In the genomic region with DNA sequence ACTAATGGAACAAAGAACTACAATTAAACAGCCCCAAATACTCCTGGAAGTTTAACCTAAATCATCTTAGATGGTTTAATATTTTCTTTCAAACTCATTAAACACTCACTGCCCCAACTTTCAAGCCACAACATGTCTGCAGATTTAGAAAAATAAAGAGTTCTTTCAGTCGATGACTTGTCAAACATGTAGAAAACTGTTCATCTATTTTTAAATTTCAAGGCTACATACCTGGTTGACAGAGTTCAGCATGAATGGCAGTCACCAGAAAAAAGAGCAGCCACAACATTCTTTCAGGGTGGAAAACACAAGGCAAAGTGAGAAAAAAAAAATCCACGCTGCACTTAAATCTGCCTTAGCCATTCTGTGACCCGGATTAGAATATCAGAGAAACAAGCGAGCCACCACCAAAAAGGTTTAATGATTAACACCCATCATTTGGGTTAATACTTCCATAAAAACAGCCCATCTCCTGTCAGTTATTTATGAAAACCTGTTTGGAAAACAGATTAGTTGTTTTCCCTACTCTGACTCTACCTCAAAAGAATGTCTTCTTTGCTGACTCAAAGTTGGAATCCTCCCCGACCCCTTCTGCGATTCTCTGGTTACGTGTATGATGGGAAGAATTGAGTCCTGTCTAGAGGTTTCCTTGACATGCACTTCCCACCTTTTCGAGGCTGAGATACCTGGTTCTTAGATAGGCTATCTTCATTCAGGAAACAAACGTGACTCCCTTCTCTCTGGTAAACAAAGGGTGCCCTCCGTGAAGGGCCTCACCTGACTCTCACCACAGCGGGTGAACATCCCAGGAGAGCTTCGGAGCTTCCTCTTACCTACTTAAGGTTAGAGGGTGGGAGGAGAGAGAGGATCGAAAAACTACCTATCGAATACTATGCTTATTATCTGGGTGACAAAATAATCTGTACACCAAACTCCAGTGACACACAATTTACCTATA, we compare ENCODE assay signal across 25 cellular contexts. TPM values are rescaled to one million over a fixed set of nuclear protein-coding genes. Genes with fewer than 3 reads are reported as not detected.
DNase-seq lines count a peak whose midpoint lies in the region; ATAC-seq, FAIRE-seq and TF ChIP-seq lines count a peak whose summit lies in the region.
"Had no signal": no experiment of that assay in that cellular context is flagged by ENCODE, and none has a peak within 500 bp of the region (broad histone marks: within the 10 kb centered on the region; RNA-seq: fewer than 3 reads in every experiment).

A gene with protein sequence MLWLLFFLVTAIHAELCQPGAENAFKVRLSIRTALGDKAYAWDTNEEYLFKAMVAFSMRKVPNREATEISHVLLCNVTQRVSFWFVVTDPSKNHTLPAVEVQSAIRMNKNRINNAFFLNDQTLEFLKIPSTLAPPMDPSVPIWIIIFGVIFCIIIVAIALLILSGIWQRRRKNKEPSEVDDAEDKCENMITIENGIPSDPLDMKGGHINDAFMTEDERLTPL (minus strand): TSS at position 319 of the 958 bp plus-strand sequence. CDS start 30 bp downstream, at position 289.

- H3K4me1 ChIP-seq in HUES48 (ENCODE audit: control insufficient read depth, insufficient read depth, low read length) (peaks cover 12% of the 10 kb centered on the region), keratinocyte (ENCODE audit: control insufficient read depth, extremely low read depth, insufficient read depth, low read length) (peaks cover 33% of the 10 kb centered on the region), smooth muscle cell (ENCODE audit: low read depth) (no peaks in the 10 kb centered on the region)
- H3K4me1 ChIP-seq: colonic mucosa had no signal

- no peaks in the 10 kb centered on the region for H3F3A ChIP-seq in smooth muscle cell (ENCODE audit: low read depth)

- ATAC-seq in HG02610 (IDR thresholded peaks at IDR 0.05; ENCODE audit: unreplicated experiment) (no peak), HG02938 (IDR thresholded peaks at IDR 0.05; ENCODE audit: unreplicated experiment) (no peak)
- ATAC-seq: activated T-cell treated with anti-CD3 and anti-CD28 coated beads, Interleukin-2, amount 50 U/mL, for 72 hours; CD8-positive, alpha-beta T cell; effector memory CD8-positive, alpha-beta T cell had no signal

- DNase-seq in keratinocyte (ENCODE audit: low read depth, low spot score) = no peak
- DNase-seq in smooth muscle cell (lab: John Stamatoyannopoulos, UW; ENCODE audit: unreplicated experiment) = no peak
- DNase-seq in activated T-cell treated with anti-CD3 and anti-CD28 coated beads, Interleukin-2, amount 50 U/mL, for 24 hours = no peak
- DNase-seq: activated CD4-positive, alpha-beta T cell treated with anti-CD3 and anti-CD28 coated beads for 4 hours; activated naive CD4-positive, alpha-beta T cell treated with anti-CD3 and anti-CD28 coated beads, Interleukin-2, amount 10 ng/mL, durations not matched to agents 7 days and 5 days; activated T-cell treated with anti-CD3 and anti-CD28 coated beads, Interleukin-2, amount 50 U/mL, for 72 hours; CD8-positive, alpha-beta T cell; colonic mucosa; DND-41; effector memory CD8-positive, alpha-beta T cell; MG63; NCI-H1417; NCI-H524; stimulated activated naive CD4-positive, alpha-beta T cell; T-helper 2 cell had no signal

- H3K9me1 ChIP-seq in keratinocyte (ENCODE audit: control insufficient read depth, extremely low read depth, insufficient read depth, low read length) = no peaks in the 10 kb centered on the region

- no peaks in the 10 kb centered on the region for H3K4me1 Mint-ChIP-seq in activated T-cell treated with anti-CD3 and anti-CD28 coated beads, Interleukin-2, amount 50 U/mL, for 24 hours (ENCODE audit: low read depth)
- H3K4me1 Mint-ChIP-seq: activated naive CD4-positive, alpha-beta T cell treated with anti-CD3 and anti-CD28 coated beads, Interleukin-2, amount 10 ng/mL, durations not matched to agents 7 days and 5 days had no signal

- no peaks in the 10 kb centered on the region for H3K9me3 Mint-ChIP-seq in activated T-cell treated with anti-CD3 and anti-CD28 coated beads, Interleukin-2, amount 50 U/mL, for 24 hours
- H3K9me3 Mint-ChIP-seq: activated naive CD4-positive, alpha-beta T cell treated with anti-CD3 and anti-CD28 coated beads, Interleukin-2, amount 10 ng/mL, durations not matched to agents 7 days and 5 days; activated T-cell treated with anti-CD3 and anti-CD28 coated beads, Interleukin-2, amount 50 U/mL, for 72 hours; CD8-positive, alpha-beta T cell; effector memory CD8-positive, alpha-beta T cell had no signal

- no peaks in the 10 kb centered on the region for H3K36me3 Mint-ChIP-seq in activated T-cell treated with anti-CD3 and anti-CD28 coated beads, Interleukin-2, amount 50 U/mL, for 24 hours (ENCODE audit: low read depth)
- H3K36me3 Mint-ChIP-seq: activated naive CD4-positive, alpha-beta T cell treated with anti-CD3 and anti-CD28 coated beads, Interleukin-2, amount 10 ng/mL, durations not matched to agents 7 days and 5 days; CD8-positive, alpha-beta T cell had no signal

- peaks cover 83% of the 10 kb centered on the region for H3K27me3 Mint-ChIP-seq in activated T-cell treated with anti-CD3 and anti-CD28 coated beads, Interleukin-2, amount 50 U/mL, for 24 hours

- no peak for TF ChIP-seq CTCF in keratinocyte (optimal IDR thresholded peaks at IDR 0.05 in 1 of 3, IDR thresholded peaks at IDR 0.05 in 1 of 3, conservative IDR thresholded peaks at IDR 0.05 in 1 of 3; ENCODE audit: extremely low read depth in 1 of 3, insufficient read depth in 2 of 3, low read length in 3 of 3)
- TF ChIP-seq CTCF in smooth muscle cell (IDR thresholded peaks at IDR 0.05; ENCODE audit: borderline replicate concordance, insufficient read depth, poor library complexity, severe bottlenecking) = no peak

- no peak within 1 kb of the TSS for H3K4me3 Mint-ChIP-seq in activated T-cell treated with anti-CD3 and anti-CD28 coated beads, Interleukin-2, amount 50 U/mL, for 24 hours
- H3K4me3 Mint-ChIP-seq: activated naive CD4-positive, alpha-beta T cell treated with anti-CD3 and anti-CD28 coated beads, Interleukin-2, amount 10 ng/mL, durations not matched to agents 7 days and 5 days; activated T-cell treated with anti-CD3 and anti-CD28 coated beads, Interleukin-2, amount 50 U/mL, for 72 hours; CD8-positive, alpha-beta T cell; effector memory CD8-positive, alpha-beta T cell; IgD-negative memory B cell had no signal

- H2AFZ ChIP-seq in keratinocyte (ENCODE audit: control insufficient read depth, low read length) = peak within 1 kb of the TSS; percentile 41
- no peak within 1 kb of the TSS for H2AFZ ChIP-seq in smooth muscle cell (ENCODE audit: low read depth)

- peak within 1 kb of the TSS; percentile 19 for H3K27ac ChIP-seq in HUES48 (ENCODE audit: low read depth, low read length)
- H3K27ac ChIP-seq in keratinocyte (ENCODE audit: control insufficient read depth, insufficient read depth, low read length) = peak within 1 kb of the TSS; percentile 57
- peak within 1 kb of the TSS; percentile 66 for H3K27ac ChIP-seq in smooth muscle cell (ENCODE audit: low read depth)
- H3K27ac ChIP-seq: colonic mucosa, HL-60, SK-N-MC, thoracic aorta had no signal

- H3K36me3 ChIP-seq in HUES48 (ENCODE audit: control insufficient read depth, insufficient read depth, low read length) (no peaks in the 10 kb centered on the region), keratinocyte (ENCODE audit: control insufficient read depth in 2 of 2, extremely low read depth in 1 of 2, insufficient read depth in 2 of 2, low read length in 2 of 2) (no peaks in the 10 kb centered on the region), smooth muscle cell (ENCODE audit: low read depth) (no peaks in the 10 kb centered on the region)
- H3K36me3 ChIP-seq: colonic mucosa, MG63, thoracic aorta had no signal

- no peak within 1 kb of the TSS for H3K27ac Mint-ChIP-seq in activated T-cell treated with anti-CD3 and anti-CD28 coated beads, Interleukin-2, amount 50 U/mL, for 24 hours
- H3K27ac Mint-ChIP-seq: activated naive CD4-positive, alpha-beta T cell treated with anti-CD3 and anti-CD28 coated beads, Interleukin-2, amount 10 ng/mL, durations not matched to agents 7 days and 5 days; activated T-cell treated with anti-CD3 and anti-CD28 coated beads, Interleukin-2, amount 50 U/mL, for 72 hours; CD8-positive, alpha-beta T cell; effector memory CD8-positive, alpha-beta T cell; IgD-negative memory B cell had no signal

- H3K27me3 ChIP-seq in HUES48 (ENCODE audit: control insufficient read depth, insufficient read depth, low read length) (peaks cover 11% of the 10 kb centered on the region), keratinocyte (ENCODE audit: control insufficient read depth, extremely low read depth, insufficient read depth, low read length) (no peaks in the 10 kb centered on the region), smooth muscle cell (ENCODE audit: low read depth) (no peaks in the 10 kb centered on the region)
- H3K27me3 ChIP-seq: colonic mucosa, MG63 had no signal

- H4K20me1 ChIP-seq in keratinocyte (ENCODE audit: control insufficient read depth, extremely low read depth, insufficient read depth, low read length) (no peaks in the 10 kb centered on the region), smooth muscle cell (ENCODE audit: low read depth) (no peaks in the 10 kb centered on the region)

- H3K9me3 ChIP-seq in HUES48 (ENCODE audit: control insufficient read depth, insufficient read depth, low read length) = no peaks in the 10 kb centered on the region
- no peaks in the 10 kb centered on the region for H3K9me3 ChIP-seq in keratinocyte (ENCODE audit: control insufficient read depth, low read depth, low read length)
- H3K9me3 ChIP-seq in smooth muscle cell (replicated peaks; ENCODE audit: low read depth) = no peaks in the 10 kb centered on the region
- H3K9me3 ChIP-seq: colonic mucosa, MG63, thoracic aorta had no signal

- no peaks in the 10 kb centered on the region for H3K79me2 ChIP-seq in keratinocyte (ENCODE audit: control insufficient read depth, insufficient read depth, low read length)
- H3K79me2 ChIP-seq in smooth muscle cell (ENCODE audit: low read depth) = no peaks in the 10 kb centered on the region

- no peak within 1 kb of the TSS for H3K4me3 ChIP-seq in HUES48 (ENCODE audit: low read depth, low read length)
- peak within 1 kb of the TSS in 2 of 3 experiments; percentile 30 to 54 for H3K4me3 ChIP-seq in keratinocyte (ENCODE audit: control insufficient read depth in 2 of 3, extremely low read depth in 1 of 3, insufficient read depth in 2 of 3, low read depth in 1 of 3, low read length in 3 of 3)
- H3K4me3 ChIP-seq in smooth muscle cell = peak within 1 kb of the TSS; percentile 18
- H3K4me3 ChIP-seq: colonic mucosa, MG63, SK-N-MC, thoracic aorta had no signal

- H3K9ac ChIP-seq in HUES48 (ENCODE audit: low read depth, low read length) (no peak within 1 kb of the TSS), keratinocyte (ENCODE audit: control insufficient read depth, extremely low read depth, insufficient read depth, low read length) (peak within 1 kb of the TSS; percentile 33), smooth muscle cell (ENCODE audit: low read depth) (peak within 1 kb of the TSS; percentile 43)

- peak; percentile 57 for FAIRE-seq in colon (lab: Jason Lieb, UNC)
- peak; percentile 87 for FAIRE-seq in keratinocyte (lab: Jason Lieb, UNC)
- FAIRE-seq: RCC 7860 had no signal

- 52% methylated on average over 14 of the region's 14 CpGs for WGBS in smooth muscle cell (ENCODE audit: low lambda C conversion rate)

- H3K4me2 ChIP-seq in keratinocyte (ENCODE audit: control insufficient read depth, extremely low read depth, insufficient read depth, low read depth, low read length) = peak within 1 kb of the TSS; percentile 10
- H3K4me2 ChIP-seq in smooth muscle cell = peak within 1 kb of the TSS; percentile 41

- dilution Hi-C loops in keratinocyte (cut with MboI; ENCODE audit: extremely low pct_ligation_motif_present, low sequenced_read_pairs) = loop anchor here (25.0 kb wide), 1 partner anchor 202 kb away; no protein-coding TSS in a partner anchor

RNA-seq across cellular contexts. Expression of the gene that starts here (rescaled TPM):
- polyA plus RNA-seq in keratinocyte (0.79 to 1.4 TPM (median 1.3 TPM) in 3 replicates), smooth muscle cell (1.9 and 2.4 TPM in 2 replicates)
- 5.7 TPM for polyA plus RNA-seq in keratinocyte (2011; ENCODE audit: low read depth)
- 0.86 and 2.1 TPM in 2 replicates for polyA plus RNA-seq in keratinocyte (2011; cell fraction: cytosol; rRNA removed)
- polyA plus RNA-seq in keratinocyte (2011; cell fraction: nucleus; rRNA removed) = 1.0 and 1.3 TPM in 2 replicates
- polyA plus RNA-seq in keratinocyte (2012; ENCODE audit: low replicate concordance) = 0.52 and 1.4 TPM in 2 replicates
- polyA minus RNA-seq in keratinocyte = 0.59 to 0.77 TPM in 2 of 3 replicates, not detected in the other
- polyA minus RNA-seq in keratinocyte (2011; cell fraction: cytosol; rRNA and poly(A)+ RNA removed) = not detected
- polyA minus RNA-seq in keratinocyte (2011; cell fraction: nucleus; rRNA and poly(A)+ RNA removed) = not detected in 2 replicates
- 1.1 and 3.1 TPM in 2 replicates for total RNA-seq in smooth muscle cell
- total RNA-seq: skeletal muscle tissue had no signal
- polyA plus RNA-seq: IgD-negative memory B cell had no signal
